In the genomic region with DNA sequence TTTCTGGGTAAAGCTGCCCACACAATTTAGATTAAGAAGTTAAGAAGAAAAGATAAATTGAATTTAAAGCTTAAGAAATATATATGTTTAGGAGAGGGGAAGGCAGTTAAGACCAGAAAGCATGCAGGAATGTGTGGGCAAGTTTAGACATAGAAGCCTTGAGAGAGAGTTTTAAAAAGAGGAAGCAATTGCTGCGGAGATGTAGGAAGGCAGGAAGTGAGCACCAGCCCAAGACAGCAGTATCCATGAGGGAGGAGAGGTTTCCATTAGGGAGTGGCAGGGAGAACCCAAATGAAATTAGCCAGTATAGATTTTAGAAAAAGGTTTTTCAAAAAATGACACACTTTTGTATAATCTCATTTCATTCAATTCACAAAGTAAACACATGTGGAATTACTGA, we compare ENCODE assay signal across 16 cellular contexts. TPM values are rescaled to one million over a fixed set of nuclear protein-coding genes. Genes with fewer than 3 reads are reported as not detected.
"Had no signal": no experiment of that assay in that cellular context is flagged by ENCODE, and none has a peak within 500 bp of the region (broad histone marks: within the 10 kb centered on the region; RNA-seq: fewer than 3 reads in every experiment).

No MANE protein-coding gene starts in this region.

- ATAC-seq: activated CD8-positive, alpha-beta T cell treated with anti-CD3 and anti-CD28 coated beads, Interleukin-2, amount 10 ng/mL, durations not matched to agents 7 days and 5 days; stimulated activated naive B cell treated with anti-CD40 and anti-IgM and Interleukin-4, amounts not matched to agents 10 μg/mL and 1 μg/mL and 100 μg/mL, for 72 hours had no signal

- H3K36me3 ChIP-seq: ascending aorta, colonic mucosa had no signal

- H3K27me3 Mint-ChIP-seq: activated naive CD8-positive, alpha-beta T cell treated with anti-CD3 and anti-CD28 coated beads, Interleukin-2, amount 10 ng/mL, durations not matched to agents 7 days and 5 days; stimulated activated naive B cell treated with anti-CD40 and anti-IgM and Interleukin-4, amounts not matched to agents 10 μg/mL and 1 μg/mL and 100 μg/mL, for 72 hours had no signal

- H3K4me1 ChIP-seq: ascending aorta, colonic mucosa, right atrium auricular region, transverse colon had no signal

- H3K4me3 ChIP-seq: ascending aorta, colonic mucosa, hepatocyte, right atrium auricular region, transverse colon had no signal

- H3K4me1 Mint-ChIP-seq: activated naive CD8-positive, alpha-beta T cell treated with anti-CD3 and anti-CD28 coated beads, Interleukin-2, amount 10 ng/mL, durations not matched to agents 7 days and 5 days; stimulated activated naive B cell treated with anti-CD40 and anti-IgM and Interleukin-4, amounts not matched to agents 10 μg/mL and 1 μg/mL and 100 μg/mL, for 72 hours had no signal

- H3K27me3 ChIP-seq: ascending aorta, colonic mucosa, hepatocyte, right atrium auricular region, transverse colon had no signal

- H3K4me3 Mint-ChIP-seq: activated CD8-positive, alpha-beta T cell treated with anti-CD3 and anti-CD28 coated beads, Interleukin-2, amount 10 ng/mL, durations not matched to agents 7 days and 5 days; activated naive CD8-positive, alpha-beta T cell treated with anti-CD3 and anti-CD28 coated beads, Interleukin-2, amount 10 ng/mL, durations not matched to agents 7 days and 5 days; mesothelial cell of epicardium; stimulated activated naive B cell treated with anti-CD40 and anti-IgM and Interleukin-4, amounts not matched to agents 10 μg/mL and 1 μg/mL and 100 μg/mL, for 72 hours had no signal

- H3K9me3 ChIP-seq: ascending aorta, colonic mucosa, right atrium auricular region, transverse colon had no signal

- H3K27ac Mint-ChIP-seq: activated CD8-positive, alpha-beta T cell treated with anti-CD3 and anti-CD28 coated beads, Interleukin-2, amount 10 ng/mL, durations not matched to agents 7 days and 5 days; activated naive CD8-positive, alpha-beta T cell treated with anti-CD3 and anti-CD28 coated beads, Interleukin-2, amount 10 ng/mL, durations not matched to agents 7 days and 5 days; mesothelial cell of epicardium; stimulated activated naive B cell treated with anti-CD40 and anti-IgM and Interleukin-4, amounts not matched to agents 10 μg/mL and 1 μg/mL and 100 μg/mL, for 72 hours had no signal

- H3K36me3 Mint-ChIP-seq: activated naive CD8-positive, alpha-beta T cell treated with anti-CD3 and anti-CD28 coated beads, Interleukin-2, amount 10 ng/mL, durations not matched to agents 7 days and 5 days; stimulated activated naive B cell treated with anti-CD40 and anti-IgM and Interleukin-4, amounts not matched to agents 10 μg/mL and 1 μg/mL and 100 μg/mL, for 72 hours had no signal

- DNase-seq: activated CD4-positive, alpha-beta T cell treated with anti-CD3 and anti-CD28 coated beads for 4 hours; activated CD8-positive, alpha-beta memory T cell treated with anti-CD3 and anti-CD28 coated beads, Interleukin-2, amount 50 U/mL, for 48 hours; activated CD8-positive, alpha-beta T cell treated with anti-CD3 and anti-CD28 coated beads, Interleukin-2, amount 10 ng/mL, durations not matched to agents 7 days and 5 days; activated naive CD8-positive, alpha-beta T cell treated with anti-CD3 and anti-CD28 coated beads, Interleukin-2, amount 10 ng/mL, durations not matched to agents 7 days and 5 days; colonic mucosa; effector CD4-positive, alpha-beta T cell; stimulated activated CD4-positive, alpha-beta T cell treated with anti-CD3 and anti-CD28 coated beads, Interleukin-1b, Interleukin-23, amount 100 ng/mL, for 48 hours; stimulated activated naive B cell treated with anti-CD40 and anti-IgM and Interleukin-4, amounts not matched to agents 10 μg/mL and 1 μg/mL and 100 μg/mL, for 72 hours; transverse colon; WERI-Rb-1 had no signal

- H3K27ac ChIP-seq: ascending aorta, colonic mucosa, hepatocyte, right atrium auricular region, transverse colon, WERI-Rb-1 had no signal

RNA-seq across cellular contexts. Expression of a gene that starts 24.3 kb away (rescaled TPM):
- total RNA-seq: activated CD8-positive, alpha-beta T cell treated with anti-CD3 and anti-CD28 coated beads, Interleukin-2, amount 10 ng/mL, durations not matched to agents 7 days and 5 days; activated naive CD8-positive, alpha-beta T cell treated with anti-CD3 and anti-CD28 coated beads, Interleukin-2, amount 10 ng/mL, durations not matched to agents 7 days and 5 days; myocyte; T-helper 2 cell treated with Interferon-gamma antibody and Interleukin-4, amounts not matched to agents 100 ng/mL and 5 ng/mL, for 36 hours had no signal

RNA-seq across cellular contexts. Expression of a gene that starts 35.3 kb away (rescaled TPM):
- total RNA-seq: activated CD8-positive, alpha-beta T cell treated with anti-CD3 and anti-CD28 coated beads, Interleukin-2, amount 10 ng/mL, durations not matched to agents 7 days and 5 days; activated naive CD8-positive, alpha-beta T cell treated with anti-CD3 and anti-CD28 coated beads, Interleukin-2, amount 10 ng/mL, durations not matched to agents 7 days and 5 days; myocyte; T-helper 2 cell treated with Interferon-gamma antibody and Interleukin-4, amounts not matched to agents 100 ng/mL and 5 ng/mL, for 36 hours had no signal
